In genomic region chr1:3550511-3551289, GRCh38 we compare ENCODE assay signal across 21 cellular contexts.
DNase-seq lines count a peak whose midpoint lies in the region; ATAC-seq and TF ChIP-seq lines count a peak whose summit lies in the region.
"Had no signal": no experiment of that assay in that cellular context is flagged by ENCODE, and none has a peak within 500 bp of the region (broad histone marks: within the 10 kb centered on the region; RNA-seq: fewer than 3 reads in every experiment).

No MANE protein-coding gene starts in this region.

- DNase-seq in DMS53 (lab: John Stamatoyannopoulos, UW) (peak; percentile 43), DMS53 treated with DMSO at 0.1 percent for 48 hours (lab: John Stamatoyannopoulos, UW; ENCODE audit: unreplicated experiment) (no peak), Right ventricle myocardium inferior (ENCODE audit: missing footprints) (peak; percentile 71), cardiac septum (ENCODE audit: low spot score) (no peak), NCI-H345 treated with DMSO at 0.1 percent for 48 hours (lab: John Stamatoyannopoulos, UW; ENCODE audit: unreplicated experiment) (peak; percentile 23), osteoblast (ENCODE audit: insufficient read length, low spot score, missing footprints) (peak; percentile 87), cerebellar cortex (ENCODE audit: low spot score) (no peak)
- DNase-seq: AML-193, DMS 273 treated with DMSO at 0.1 percent for 48 hours, EL, HCEC 1CT, IMR-90, Kasumi-1, NCI-H1048, NCI-H1694 treated with DMSO at 0.1 percent for 48 hours, NCI-H82 had no signal

- no peak overlapping the region for H3K27ac ChIP-seq in osteoblast (ENCODE audit: low read depth, low read length)
- H3K27ac ChIP-seq: 22Rv1, HL-60 had no signal

- H3K4me3 ChIP-seq in osteoblast (ENCODE audit: insufficient read depth, low read length): no peak overlapping the region
- H3K4me3 ChIP-seq: GM23338, MG63 had no signal

- H2AFZ ChIP-seq in osteoblast (ENCODE audit: low read length): no peak overlapping the region
- H2AFZ ChIP-seq: GM23338 had no signal

- H3K4me2 ChIP-seq in osteoblast (ENCODE audit: insufficient read depth, low read length): no peak overlapping the region
- H3K4me2 ChIP-seq: GM23338 had no signal

- no peaks in the 10 kb centered on the region for H3K27me3 ChIP-seq in osteoblast (ENCODE audit: insufficient read depth, low read length)
- H3K27me3 ChIP-seq: MG63 had no signal

- intact Hi-C loops in Right ventricle myocardium inferior (cut with DNase I) (no loop called here), cardiac septum (cut with DNase I) (no loop called here)

- no peaks in the 10 kb centered on the region for H3K9me3 ChIP-seq in osteoblast (ENCODE audit: low read depth, low read length)
- H3K9me3 ChIP-seq: MG63 had no signal

- peaks cover 38% of the 10 kb centered on the region for H3K4me1 ChIP-seq in osteoblast (ENCODE audit: insufficient read depth, low read length)

- no peak for TF ChIP-seq CTCF in osteoblast (IDR thresholded peaks at IDR 0.05; ENCODE audit: extremely low read depth, low read depth, low read length)

- no peaks in the 10 kb centered on the region for H3K79me2 ChIP-seq in osteoblast (ENCODE audit: insufficient read depth, low read length)

- no peaks in the 10 kb centered on the region for H3K36me3 ChIP-seq in osteoblast (ENCODE audit: insufficient read depth, low read length)

- no peak for ATAC-seq in Right ventricle myocardium inferior
- no peak for ATAC-seq in GM18519 (IDR thresholded peaks at IDR 0.05; ENCODE audit: low FRiP score, unreplicated experiment)
- ATAC-seq: GM23338 had no signal

- H4K20me1 ChIP-seq in osteoblast (ENCODE audit: insufficient read depth, low read length): no peaks in the 10 kb centered on the region

Comparison
In these comparisons a context has a peak if more than half of its experiments do, and no peak if none do; other contexts are left out.
1. DNase-seq: peak in DMS53 (single experiment), Right ventricle myocardium inferior (single experiment), NCI-H345 treated with DMSO at 0.1 percent for 48 hours (single experiment) and osteoblast (single experiment); none in DMS53 treated with DMSO at 0.1 percent for 48 hours (single experiment), cardiac septum (single experiment) and cerebellar cortex (single experiment).